In genomic region chr4:80172203-80172602, GRCh38 we compare ENCODE assay signal across 9 cellular contexts.
DNase-seq lines count a peak whose midpoint lies in the region; ATAC-seq lines count a peak whose summit lies in the region.
"Had no signal": no experiment of that assay in that cellular context is flagged by ENCODE, and none has a peak within 500 bp of the region (broad histone marks: within the 10 kb centered on the region; RNA-seq: fewer than 3 reads in every experiment).

No MANE protein-coding gene starts in this region.

- peak; percentile 58 for ATAC-seq in HG02678 (IDR thresholded peaks at IDR 0.05; ENCODE audit: unreplicated experiment)
- peak; percentile 64 for ATAC-seq in stimulated activated effector memory CD8-positive, alpha-beta T cell treated with anti-CD3 and anti-CD28 coated beads, Interleukin-12 subunit alpha, Interleukin-12 subunit beta, amount 100 ng/mL, for 72 hours

- peaks cover 9% of the 10 kb centered on the region for H3K9me3 Mint-ChIP-seq in activated T-cell treated with anti-CD3 and anti-CD28 coated beads, Interleukin-2, amount 50 U/mL, for 24 hours
- H3K9me3 Mint-ChIP-seq in T-helper 2 cell treated with Interferon-gamma antibody and Interleukin-4, amounts not matched to agents 5 μg/mL and 100 μg/mL, for 36 hours, result peaks cover 15% of the 10 kb centered on the region
- no peaks in the 10 kb centered on the region for H3K9me3 Mint-ChIP-seq in stimulated activated effector memory CD8-positive, alpha-beta T cell treated with anti-CD3 and anti-CD28 coated beads, Interleukin-12 subunit alpha, Interleukin-12 subunit beta, amount 100 ng/mL, for 72 hours

- no peaks in the 10 kb centered on the region for H3K27me3 Mint-ChIP-seq in activated T-cell treated with anti-CD3 and anti-CD28 coated beads, Interleukin-2, amount 50 U/mL, for 24 hours
- peaks cover 3% of the 10 kb centered on the region for H3K27me3 Mint-ChIP-seq in T-helper 2 cell treated with Interferon-gamma antibody and Interleukin-4, amounts not matched to agents 5 μg/mL and 100 μg/mL, for 36 hours (ENCODE audit: low read depth)

- peaks cover 59% of the 10 kb centered on the region for H3K4me1 Mint-ChIP-seq in activated T-cell treated with anti-CD3 and anti-CD28 coated beads, Interleukin-2, amount 50 U/mL, for 24 hours (ENCODE audit: low read depth)
- peaks cover 51% of the 10 kb centered on the region for H3K4me1 Mint-ChIP-seq in T-helper 2 cell treated with Interferon-gamma antibody and Interleukin-4, amounts not matched to agents 5 μg/mL and 100 μg/mL, for 36 hours (ENCODE audit: low read depth)
- peaks cover 49% of the 10 kb centered on the region for H3K4me1 Mint-ChIP-seq in stimulated activated effector memory CD8-positive, alpha-beta T cell treated with anti-CD3 and anti-CD28 coated beads, Interleukin-12 subunit alpha, Interleukin-12 subunit beta, amount 100 ng/mL, for 72 hours

- H3K4me3 Mint-ChIP-seq in activated T-cell treated with anti-CD3 and anti-CD28 coated beads, Interleukin-2, amount 50 U/mL, for 24 hours, result peak overlapping the region; percentile 19
- H3K4me3 Mint-ChIP-seq in T-helper 2 cell treated with Interferon-gamma antibody and Interleukin-4, amounts not matched to agents 5 μg/mL and 100 μg/mL, for 36 hours, result peak overlapping the region; percentile 69
- H3K4me3 Mint-ChIP-seq in stimulated activated effector memory CD8-positive, alpha-beta T cell treated with anti-CD3 and anti-CD28 coated beads, Interleukin-12 subunit alpha, Interleukin-12 subunit beta, amount 100 ng/mL, for 72 hours, result peak overlapping the region; percentile 51

- H3K27ac Mint-ChIP-seq in activated T-cell treated with anti-CD3 and anti-CD28 coated beads, Interleukin-2, amount 50 U/mL, for 24 hours, result peak overlapping the region; percentile 92
- peak overlapping the region; percentile 92 for H3K27ac Mint-ChIP-seq in T-helper 2 cell treated with Interferon-gamma antibody and Interleukin-4, amounts not matched to agents 5 μg/mL and 100 μg/mL, for 36 hours
- peak overlapping the region; percentile 87 for H3K27ac Mint-ChIP-seq in stimulated activated effector memory CD8-positive, alpha-beta T cell treated with anti-CD3 and anti-CD28 coated beads, Interleukin-12 subunit alpha, Interleukin-12 subunit beta, amount 100 ng/mL, for 72 hours

- no peaks in the 10 kb centered on the region for H3K36me3 Mint-ChIP-seq in activated T-cell treated with anti-CD3 and anti-CD28 coated beads, Interleukin-2, amount 50 U/mL, for 24 hours (ENCODE audit: low read depth)
- peaks cover 4% of the 10 kb centered on the region for H3K36me3 Mint-ChIP-seq in T-helper 2 cell treated with Interferon-gamma antibody and Interleukin-4, amounts not matched to agents 5 μg/mL and 100 μg/mL, for 36 hours (ENCODE audit: low read depth)
- H3K36me3 Mint-ChIP-seq in stimulated activated effector memory CD8-positive, alpha-beta T cell treated with anti-CD3 and anti-CD28 coated beads, Interleukin-12 subunit alpha, Interleukin-12 subunit beta, amount 100 ng/mL, for 72 hours, result no peaks in the 10 kb centered on the region

- DNase-seq in activated T-cell treated with anti-CD3 and anti-CD28 coated beads, Interleukin-2, amount 50 U/mL, for 24 hours, result no peak
- DNase-seq in activated T-cell treated with anti-CD3 and anti-CD28 coated beads, Interleukin-2, amount 50 U/mL, for 1 hour, result no peak
- DNase-seq in T-helper 2 cell treated with Interferon-gamma antibody and Interleukin-4, amounts not matched to agents 5 μg/mL and 100 μg/mL, for 36 hours (ENCODE audit: low spot score), result no peak
- no peak for DNase-seq in stimulated activated effector memory CD8-positive, alpha-beta T cell treated with anti-CD3 and anti-CD28 coated beads, Interleukin-12 subunit alpha, Interleukin-12 subunit beta, amount 100 ng/mL, for 72 hours (ENCODE audit: low spot score in 2 of 2)
- no peak for DNase-seq in MV-4-11 (lab: John Stamatoyannopoulos, UW)
- DNase-seq in NCI-H146 treated with DMSO at 0.1 percent for 48 hours (lab: John Stamatoyannopoulos, UW; ENCODE audit: unreplicated experiment), result no peak
- no peak for DNase-seq in activated gamma-delta T cell treated with Interleukin-2 at 50 U/mL for 16 hours
- DNase-seq: trophoblast cell had no signal

Comparison
In these comparisons a context has a peak if more than half of its experiments do, and no peak if none do; other contexts are left out.
1. H3K4me3 Mint-ChIP-seq: peak in every context shown above with its lines; median percentile 69 in T-helper 2 cell treated with Interferon-gamma antibody and Interleukin-4, amounts not matched to agents 5 μg/mL and 100 μg/mL, for 36 hours; 51 in stimulated activated effector memory CD8-positive, alpha-beta T cell treated with anti-CD3 and anti-CD28 coated beads, Interleukin-12 subunit alpha, Interleukin-12 subunit beta, amount 100 ng/mL, for 72 hours; 19 in activated T-cell treated with anti-CD3 and anti-CD28 coated beads, Interleukin-2, amount 50 U/mL, for 24 hours.